In the genomic region with DNA sequence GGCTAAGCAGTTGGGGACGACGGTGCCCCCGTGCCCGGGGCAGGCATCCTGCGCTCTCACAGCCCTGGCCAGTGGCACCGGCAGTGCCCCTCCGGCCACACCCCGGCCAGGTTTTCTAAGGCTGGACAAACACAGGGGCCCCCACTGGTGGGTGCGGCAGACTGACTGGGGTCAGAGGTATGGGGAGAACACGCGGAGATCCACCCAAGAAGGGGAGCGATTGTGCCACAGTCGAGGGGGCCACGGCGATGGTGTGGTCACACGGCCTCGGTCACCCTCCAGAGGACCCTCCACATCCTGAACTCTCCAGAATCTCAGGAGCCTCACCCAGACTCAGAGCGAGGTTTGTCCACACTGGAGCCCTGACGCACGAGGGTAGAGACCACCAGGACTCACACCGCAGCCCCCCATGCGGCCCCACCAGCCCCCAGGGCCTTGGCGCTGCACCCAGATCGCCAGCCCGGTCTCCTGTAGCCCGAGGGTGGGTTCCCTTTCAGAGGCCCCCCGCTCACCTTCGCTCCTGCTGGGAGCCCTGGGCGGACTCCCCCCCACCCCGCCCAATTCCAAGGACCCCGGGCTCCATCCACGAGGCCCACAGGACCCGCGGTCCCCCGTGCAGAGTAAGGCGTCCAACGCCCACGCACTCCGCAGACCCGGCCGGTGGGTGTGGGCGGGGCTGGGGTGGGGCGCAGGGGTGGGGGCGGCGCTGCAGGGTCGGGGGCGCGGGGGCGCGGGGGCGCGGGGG, we compare ENCODE assay signal across 9 cellular contexts. TPM values are rescaled to one million over a fixed set of nuclear protein-coding genes. Genes with fewer than 3 reads are reported as not detected.
DNase-seq lines count a peak whose midpoint lies in the region; ATAC-seq and TF ChIP-seq lines count a peak whose summit lies in the region.
"Had no signal": no experiment of that assay in that cellular context is flagged by ENCODE, and none has a peak within 500 bp of the region (broad histone marks: within the 10 kb centered on the region; RNA-seq: fewer than 3 reads in every experiment).

No MANE protein-coding gene starts in this region.

- 60% methylated on average over 6 of the region's 52 CpGs for WGBS in right lobe of liver (ENCODE audit: insufficient coverage, low coverage, low lambda C conversion rate, missing lambda C conversion rate)

- intact Hi-C loops in right lobe of liver (cut with DNase I) = no loop called here

- no peaks in the 10 kb centered on the region for H3K27me3 ChIP-seq in right lobe of liver

- H3K4me3 Mint-ChIP-seq in activated T-cell treated with anti-CD3 and anti-CD28 coated beads, Interleukin-2, amount 50 U/mL, for 24 hours = peak overlapping the region; percentile 62
- no peak overlapping the region for H3K4me3 Mint-ChIP-seq in nephron progenitor cell

- H3K9me3 ChIP-seq in right lobe of liver = no peaks in the 10 kb centered on the region

- peaks cover 0 to 6% (median 2%) of the 10 kb centered on the region in 4 donors for H3K4me1 ChIP-seq in right lobe of liver

- H3K4me3 ChIP-seq in right lobe of liver = no peak overlapping the region

- H3K36me3 ChIP-seq in right lobe of liver = no peaks in the 10 kb centered on the region

- H3K27ac ChIP-seq in right lobe of liver = peak overlapping the region in 2 of 3 donors; percentile 16 to 40

- peak; percentile 5 to 12 (median 9) for ATAC-seq in right lobe of liver

- no peak for DNase-seq in activated T-cell treated with anti-CD3 and anti-CD28 coated beads, Interleukin-2, amount 50 U/mL, for 24 hours
- DNase-seq in activated T-cell treated with anti-CD3 and anti-CD28 coated beads, Interleukin-2, amount 50 U/mL, for 1 hour = no peak
- DNase-seq in activated T-cell treated with anti-CD3 and anti-CD28 coated beads, Interleukin-2, amount 50 U/mL, for 48 hours = peak; percentile 39 to 44
- peak in 1 of 3 donors; percentile 24 for DNase-seq in right lobe of liver
- peak; percentile 45 for DNase-seq in ureter (ENCODE audit: low spot score)
- DNase-seq in nephron progenitor cell = no peak
- DNase-seq in DMS79 treated with DMSO at 0.1 percent for 48 hours (lab: John Stamatoyannopoulos, UW) = no peak
- DNase-seq in GM19240 (ENCODE audit: insufficient read length, low spot score) = no peak

- TF ChIP-seq POLR2A in right lobe of liver (IDR thresholded peaks at IDR 0.05) = no peak

- no peak for TF ChIP-seq CTCF in right lobe of liver (IDR thresholded peaks at IDR 0.05)
- no peak for TF ChIP-seq CTCF in nephron progenitor cell (IDR thresholded peaks at IDR 0.05)

- peaks cover 37% of the 10 kb centered on the region for H3K4me1 Mint-ChIP-seq in activated T-cell treated with anti-CD3 and anti-CD28 coated beads, Interleukin-2, amount 50 U/mL, for 24 hours (ENCODE audit: low read depth)
- peaks cover 27% of the 10 kb centered on the region for H3K4me1 Mint-ChIP-seq in nephron progenitor cell

- peaks cover 4% of the 10 kb centered on the region for H3K36me3 Mint-ChIP-seq in activated T-cell treated with anti-CD3 and anti-CD28 coated beads, Interleukin-2, amount 50 U/mL, for 24 hours (ENCODE audit: low read depth)
- H3K36me3 Mint-ChIP-seq in nephron progenitor cell (ENCODE audit: low read depth) = no peaks in the 10 kb centered on the region

- H3K9me3 Mint-ChIP-seq in activated T-cell treated with anti-CD3 and anti-CD28 coated beads, Interleukin-2, amount 50 U/mL, for 24 hours = no peaks in the 10 kb centered on the region
- peaks cover 3% of the 10 kb centered on the region for H3K9me3 Mint-ChIP-seq in nephron progenitor cell

- H3K27ac Mint-ChIP-seq in activated T-cell treated with anti-CD3 and anti-CD28 coated beads, Interleukin-2, amount 50 U/mL, for 24 hours = peak overlapping the region; percentile 83
- H3K27ac Mint-ChIP-seq in nephron progenitor cell = no peak overlapping the region

- peaks cover 2% of the 10 kb centered on the region for H3K27me3 Mint-ChIP-seq in activated T-cell treated with anti-CD3 and anti-CD28 coated beads, Interleukin-2, amount 50 U/mL, for 24 hours
- peaks cover 39% of the 10 kb centered on the region for H3K27me3 Mint-ChIP-seq in nephron progenitor cell (ENCODE audit: low read depth, poor library complexity)

RNA-seq across cellular contexts. Expression of gene PDCD1, which starts 15.2 kb away (rescaled TPM):
- total RNA-seq in right lobe of liver (under 1 TPM in 3 of 6 experiments, not detected in 3; 0.19 to 0.61 (median 0.20) TPM), ureter (0.57 TPM)
- total RNA-seq: lung microvascular endothelial cell had no signal

RNA-seq across cellular contexts. Expression of gene RTP5, which starts 26.0 kb away (rescaled TPM):
- total RNA-seq in right lobe of liver (not detected), ureter (0.21 TPM)
- total RNA-seq: lung microvascular endothelial cell had no signal

RNA-seq across cellular contexts. Expression of gene NEU4, which starts 34.5 kb away (rescaled TPM):
- total RNA-seq in right lobe of liver = 10 to 100 TPM; 16.8 to 87.1 (median 76.2) TPM
- total RNA-seq in ureter = 0.49 TPM

Comparison
In these comparisons a context has a peak if more than half of its experiments do, and no peak if none do; other contexts are left out.
1. DNase-seq: peak in activated T-cell treated with anti-CD3 and anti-CD28 coated beads, Interleukin-2, amount 50 U/mL, for 48 hours (2 of 2) and ureter (single experiment); none in activated T-cell treated with anti-CD3 and anti-CD28 coated beads, Interleukin-2, amount 50 U/mL, for 24 hours (single experiment), activated T-cell treated with anti-CD3 and anti-CD28 coated beads, Interleukin-2, amount 50 U/mL, for 1 hour (single experiment), nephron progenitor cell (single experiment), DMS79 treated with DMSO at 0.1 percent for 48 hours (single experiment) and GM19240 (single experiment).
2. RNA of gene NEU4, which starts 34.5 kb away (total RNA-seq): 16.8 to 87.1 TPM in right lobe of liver; 0.49 TPM in ureter (single experiment); every median in the first group is over 10 times any median in the second.